21 cellular contexts compared by ENCODE assay signal in the genomic region with DNA sequence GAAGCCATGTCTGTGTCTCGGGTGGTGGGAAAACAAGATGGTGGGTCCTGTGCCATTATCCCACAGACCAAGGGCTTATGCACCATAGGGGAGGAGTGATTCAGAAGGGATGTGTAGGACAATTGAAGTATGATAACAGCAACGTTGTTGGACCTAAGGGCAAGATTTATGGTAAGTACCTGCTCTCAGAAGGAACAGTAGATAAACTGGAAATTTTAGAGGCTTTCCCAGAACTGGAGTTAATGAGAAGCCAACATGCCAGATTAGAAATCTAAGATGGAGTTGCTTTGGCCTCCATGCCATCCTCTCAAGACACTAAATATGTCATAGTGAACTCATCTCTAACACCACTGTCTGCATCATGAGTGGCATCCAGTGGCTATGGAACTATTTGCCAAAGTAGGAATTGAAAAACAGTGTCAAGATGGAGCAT.
DNase-seq lines count a peak whose midpoint lies in the region; ATAC-seq, FAIRE-seq and TF ChIP-seq lines count a peak whose summit lies in the region.
"Had no signal": no experiment of that assay in that cellular context is flagged by ENCODE, and none has a peak within 500 bp of the region (broad histone marks: within the 10 kb centered on the region; RNA-seq: fewer than 3 reads in every experiment).

No MANE protein-coding gene starts in this region.

- H4K91ac ChIP-seq in H1 (replicated peaks; ENCODE audit: insufficient read length, low read length) = no peak overlapping the region

- H3K4ac ChIP-seq in H1 (replicated peaks; ENCODE audit: insufficient read length, low read depth, low read length) = no peak overlapping the region

- RAD21 ChIA-PET in GM12878 (lab: Charles Lee; ENCODE audit: unreplicated experiment) = interaction anchor here (0.8 to 4.2 kb wide), 9 partner anchors 15 to 143 kb away, joined by 3 to 37 read pairs (median 4); partner anchors contain the start of gene MYLIP

- TF ChIP-seq POLR2A in GM12891 (IDR thresholded peaks at IDR 0.05; ENCODE audit: low read depth, low read length) (no peak), GM12878 (IDR thresholded peaks at IDR 0.05; ENCODE audit: low read depth, low read length) (no peak), H1 (IDR thresholded peaks at IDR 0.05; ENCODE audit: control extremely low read depth in 1 of 2, low read depth in 2 of 2, low read length in 2 of 2) (no peak)

- H3K9ac ChIP-seq in GM12878 (ENCODE audit: control insufficient read depth, insufficient read depth, low read length) (no peak overlapping the region), H1 (replicated peaks in 1 of 4; ENCODE audit: extremely low read depth in 1 of 4, low read depth in 3 of 4, low read length in 3 of 4) (no peak overlapping the region)
- H3K9ac ChIP-seq: BLaER1 had no signal

- H3K4me1 Mint-ChIP-seq in stimulated activated memory B cell treated with anti-CD40 and anti-IgM and Interleukin-4, amounts not matched to agents 10 μg/mL and 1 μg/mL and 100 μg/mL, for 72 hours = peaks cover 31% of the 10 kb centered on the region
- H3K4me1 Mint-ChIP-seq in T-helper 2 cell treated with Interferon-gamma antibody and Interleukin-4, amounts not matched to agents 5 μg/mL and 100 μg/mL, for 36 hours (ENCODE audit: low read depth) = no peaks in the 10 kb centered on the region
- H3K4me1 Mint-ChIP-seq: CD4-positive, CD25-positive, alpha-beta regulatory T cell had no signal

- H3K36me3 ChIP-seq in GM12878 (ENCODE audit: control insufficient read depth in 2 of 2, insufficient read depth in 2 of 2, low read length in 1 of 2) = no peaks in the 10 kb centered on the region
- peaks cover 0 to 6% (median 0%) of the 10 kb centered on the region in 4 experiments; a peak in 1 of 8 replicates for H3K36me3 ChIP-seq in H1 (ENCODE audit: control insufficient read depth in 2 of 4, insufficient read depth in 4 of 4, low read length in 3 of 4)
- H3K36me3 ChIP-seq: BLaER1 had no signal

- no peak for TF ChIP-seq EP300 in GM12878 (IDR thresholded peaks at IDR 0.05; ENCODE audit: borderline replicate concordance in 1 of 2, control insufficient read depth in 1 of 2, low read depth in 2 of 2, low read length in 2 of 2)
- TF ChIP-seq EP300 in H1 (IDR thresholded peaks at IDR 0.05; ENCODE audit: borderline replicate concordance in 1 of 2, low read depth in 2 of 2, low read length in 2 of 2) = no peak

- H3K4me2 ChIP-seq in GM12878 (ENCODE audit: control insufficient read depth, insufficient read depth) = peak overlapping the region; percentile 58
- no peak overlapping the region for H3K4me2 ChIP-seq in H1 (ENCODE audit: insufficient read depth in 1 of 2, low read depth in 2 of 2, low read length in 2 of 2)
- H3K4me2 ChIP-seq: BLaER1 had no signal

- no peak overlapping the region for H3K14ac ChIP-seq in H1 (ENCODE audit: insufficient read length)

- H4K8ac ChIP-seq in H1 (ENCODE audit: extremely low read depth, insufficient read depth, low read length) = no peak overlapping the region

- H3K36me3 Mint-ChIP-seq in stimulated activated memory B cell treated with anti-CD40 and anti-IgM and Interleukin-4, amounts not matched to agents 10 μg/mL and 1 μg/mL and 100 μg/mL, for 72 hours = no peaks in the 10 kb centered on the region
- no peaks in the 10 kb centered on the region for H3K36me3 Mint-ChIP-seq in T-helper 2 cell treated with Interferon-gamma antibody and Interleukin-4, amounts not matched to agents 5 μg/mL and 100 μg/mL, for 36 hours (ENCODE audit: low read depth)
- H3K36me3 Mint-ChIP-seq: CD4-positive, CD25-positive, alpha-beta regulatory T cell; CD8-positive, alpha-beta T cell had no signal

- no peak overlapping the region for H2AK5ac ChIP-seq in H1 (ENCODE audit: low read depth, low read length)

- H3K4me1 ChIP-seq in GM12878 (ENCODE audit: control insufficient read depth, insufficient read depth, low read length) (peaks cover 27% of the 10 kb centered on the region), H1 (replicated peaks in 1 of 4; ENCODE audit: control insufficient read depth in 3 of 4, insufficient read depth in 4 of 4, low read length in 3 of 4) (no peaks in the 10 kb centered on the region)
- H3K4me1 ChIP-seq: BLaER1, Caco-2 had no signal

- H3K4me3 ChIP-seq in GM12878 = no peak overlapping the region
- H3K4me3 ChIP-seq in H1 (ENCODE audit: extremely low read depth in 1 of 4, insufficient read depth in 2 of 4, low read depth in 3 of 4, low read length in 4 of 4) = no peak overlapping the region
- H3K4me3 ChIP-seq: BLaER1 had no signal

- CTCF ChIA-PET in GM12878 (lab: Yijun Ruan, JAX) (interaction anchor here (3.3 kb wide), 1 partner anchor 84 kb away, joined by 13 read pairs; the partner anchor contains the start of gene MYLIP), H1 (lab: Charles Lee; ENCODE audit: partially characterized antibody) (no interaction called here)

- peak overlapping the region; percentile 45; the same call in 1 of the 2 replicates for H2AFZ ChIP-seq in GM12878 (ENCODE audit: control insufficient read depth, low read depth, low read length)
- no peak overlapping the region for H2AFZ ChIP-seq in H1 (ENCODE audit: low read length)

- 89% methylated on average over 2 of the region's 2 CpGs for WGBS in GM12878 (ENCODE audit: insufficient coverage, insufficient replicate concordance, low lambda C conversion rate, missing lambda C conversion rate)
- 90% methylated on average over 2 of the region's 2 CpGs; no CpG with 5 or more reads in 1 of the 2 experiments for WGBS in H1 (ENCODE audit: extremely low coverage in 1 of 2, insufficient coverage in 1 of 2, insufficient read length in 1 of 2, insufficient replicate concordance in 2 of 2, low coverage in 1 of 2, low lambda C conversion rate in 2 of 2, missing lambda C conversion rate in 1 of 2), 2 experiments

- no peak overlapping the region for H3K4me3 Mint-ChIP-seq in stimulated activated memory B cell treated with anti-CD40 and anti-IgM and Interleukin-4, amounts not matched to agents 10 μg/mL and 1 μg/mL and 100 μg/mL, for 72 hours
- H3K4me3 Mint-ChIP-seq in T-helper 2 cell treated with Interferon-gamma antibody and Interleukin-4, amounts not matched to agents 5 μg/mL and 100 μg/mL, for 36 hours = no peak overlapping the region
- H3K4me3 Mint-ChIP-seq: CD4-positive, CD25-positive, alpha-beta regulatory T cell; CD8-positive, alpha-beta T cell had no signal

- FAIRE-seq in GM12891 (lab: Jason Lieb, UNC) (peak; percentile 68), GM12878 (lab: Jason Lieb, UNC) (no peak), H1 (lab: Jason Lieb, UNC) (no peak)
- FAIRE-seq: A204.1, G401.6 had no signal

- SMC1A ChIA-PET in GM12878 (lab: Charles Lee; ENCODE audit: uncharacterized antibody, unreplicated experiment) = interaction anchor here (1.1 to 4.5 kb wide), 9 partner anchors 11 to 353 kb away, joined by 3 to 37 read pairs (median 6); no protein-coding TSS in a partner anchor

- no peak overlapping the region for H4K5ac ChIP-seq in H1 (ENCODE audit: insufficient read length, low read depth, low read length)

- in situ Hi-C loops in GM12878 (cut with MboI) = no loop called here

- H3K27ac Mint-ChIP-seq in stimulated activated memory B cell treated with anti-CD40 and anti-IgM and Interleukin-4, amounts not matched to agents 10 μg/mL and 1 μg/mL and 100 μg/mL, for 72 hours = peak overlapping the region; percentile 87
- no peak overlapping the region for H3K27ac Mint-ChIP-seq in T-helper 2 cell treated with Interferon-gamma antibody and Interleukin-4, amounts not matched to agents 5 μg/mL and 100 μg/mL, for 36 hours
- H3K27ac Mint-ChIP-seq: B cell; CD4-positive, CD25-positive, alpha-beta regulatory T cell; CD8-positive, alpha-beta T cell had no signal

- no peak overlapping the region for H2BK15ac ChIP-seq in H1 (ENCODE audit: low read length)

- TF ChIP-seq RAD21 in GM12878 (IDR thresholded peaks at IDR 0.05; ENCODE audit: insufficient read depth, low read depth, low read length) (no peak), H1 (IDR thresholded peaks at IDR 0.05 in 1 of 2, conservative IDR thresholded peaks at IDR 0.05 in 1 of 2; ENCODE audit: low read depth in 2 of 2, low read length in 2 of 2) (no peak)

- H4K20me1 ChIP-seq in GM12878 (ENCODE audit: control insufficient read depth, insufficient read depth) = no peaks in the 10 kb centered on the region
- H4K20me1 ChIP-seq in H1 (replicated peaks in 1 of 2; ENCODE audit: control insufficient read depth in 1 of 2, insufficient read depth in 2 of 2, low read length in 2 of 2) = no peaks in the 10 kb centered on the region
- H4K20me1 ChIP-seq: BLaER1 had no signal

- H3K27ac ChIP-seq in GM12878 (ENCODE audit: control insufficient read depth, insufficient read depth) (peak overlapping the region; percentile 59), H1 (ENCODE audit: low read depth, low read length) (no peak overlapping the region)
- H3K27ac ChIP-seq: 22Rv1, BLaER1, C4-2B had no signal

- no peaks in the 10 kb centered on the region for H3K79me1 ChIP-seq in H1 (ENCODE audit: low read depth, low read length)

- no TSS peak for BruUV-seq in GM12878 (replicated peaks; lab: Mats Ljungman, UMichigan)

- no peak overlapping the region for H3K56ac ChIP-seq in H1 (replicated peaks; ENCODE audit: insufficient read length, low read depth, low read length)

- POLR2A ChIA-PET in GM12878 (lab: Charles Lee) = interaction anchor here (1.1 to 1.6 kb wide), 2 partner anchors 11 to 143 kb away, joined by 3 to 5 read pairs; no protein-coding TSS in a partner anchor
- POLR2A ChIA-PET in H1 (lab: Charles Lee; ENCODE audit: partially characterized antibody) = no interaction called here

- H3K9me3 Mint-ChIP-seq in stimulated activated memory B cell treated with anti-CD40 and anti-IgM and Interleukin-4, amounts not matched to agents 10 μg/mL and 1 μg/mL and 100 μg/mL, for 72 hours = no peaks in the 10 kb centered on the region
- H3K9me3 Mint-ChIP-seq in T-helper 2 cell treated with Interferon-gamma antibody and Interleukin-4, amounts not matched to agents 5 μg/mL and 100 μg/mL, for 36 hours = no peaks in the 10 kb centered on the region
- H3K9me3 Mint-ChIP-seq: CD8-positive, alpha-beta T cell had no signal

- H3K79me2 ChIP-seq in GM12878 (ENCODE audit: control insufficient read depth, insufficient read depth, low read length) = no peaks in the 10 kb centered on the region
- no peaks in the 10 kb centered on the region for H3K79me2 ChIP-seq in H1 (ENCODE audit: control insufficient read depth in 1 of 2, insufficient read depth in 2 of 2, low read length in 2 of 2)

- H2BK5ac ChIP-seq in H1 (ENCODE audit: low read depth, low read length) = no peak overlapping the region

- H3K23me2 ChIP-seq in H1 (ENCODE audit: low read depth, low read length) = no peaks in the 10 kb centered on the region

- H2BK120ac ChIP-seq in H1 (replicated peaks; ENCODE audit: low read depth, low read length) = no peak overlapping the region

- no peak for TF ChIP-seq CTCF in GM12878 (IDR thresholded peaks at IDR 0.05 in 2 of 3, conservative IDR thresholded peaks at IDR 0.05 in 1 of 3; ENCODE audit: control insufficient read depth in 2 of 3, extremely low read depth in 1 of 3, insufficient read depth in 1 of 3, low read depth in 3 of 3, low read length in 3 of 3)
- no peak for TF ChIP-seq CTCF in H1 (IDR thresholded peaks at IDR 0.05; ENCODE audit: control extremely low read depth in 1 of 3, insufficient read depth in 1 of 3, low read depth in 1 of 3, low read length in 3 of 3)

- no peak for DNase-seq in GM12891 (ENCODE audit: insufficient read length, low spot score)
- DNase-seq in GM12878 (ENCODE audit: low read depth, low spot score) = no peak
- DNase-seq in H1 (ENCODE audit: low read depth in 1 of 2, low spot score in 2 of 2) = no peak
- DNase-seq in activated effector memory CD4-positive, alpha-beta T cell treated with Interleukin-2 at 50 U/mL for 16 hours = no peak
- no peak for DNase-seq in NCI-H774 (lab: John Stamatoyannopoulos, UW)
- no peak for DNase-seq in T-helper 2 cell treated with Interferon-gamma antibody and Interleukin-4, amounts not matched to agents 5 μg/mL and 100 μg/mL, for 36 hours (ENCODE audit: low spot score)
- DNase-seq in NCI-H1436 treated with DMSO at 0.1 percent for 48 hours (lab: John Stamatoyannopoulos, UW) = no peak
- DNase-seq: Caco-2; CD4-positive, CD25-positive, alpha-beta regulatory T cell; CD8-positive, alpha-beta T cell; DND-41; GOT3; H7; HCEC 1CT had no signal

- H3K23ac ChIP-seq in H1 (ENCODE audit: insufficient read length) = no peak overlapping the region

- H3K9me3 ChIP-seq in GM12878 (replicated peaks; ENCODE audit: control insufficient read depth, insufficient read depth, low read length) = no peaks in the 10 kb centered on the region; the same call in 2 of the 3 replicates
- peaks cover 12 to 16% of the 10 kb centered on the region in 2 experiments; a peak in 3 of 4 replicates for H3K9me3 ChIP-seq in H1 (ENCODE audit: insufficient read depth in 2 of 2, low read depth in 1 of 2, low read length in 1 of 2)
- H3K9me3 ChIP-seq: Caco-2 had no signal

- ATAC-seq in GM12878 = no peak
- no peak for ATAC-seq in stimulated activated memory B cell treated with anti-CD40 and anti-IgM and Interleukin-4, amounts not matched to agents 10 μg/mL and 1 μg/mL and 100 μg/mL, for 72 hours
- ATAC-seq: CD8-positive, alpha-beta T cell had no signal

- intact Hi-C loops in GM12878 (cut with micrococcal nuclease; ENCODE audit: unreplicated experiment) = loop anchor here (5.0 kb wide), 4 partner anchors 83 to 352 kb away; partner anchors contain the start of gene MYLIP

- H2BK12ac ChIP-seq in H1 (ENCODE audit: low read depth, low read length) = no peak overlapping the region

- H3K27me3 Mint-ChIP-seq in stimulated activated memory B cell treated with anti-CD40 and anti-IgM and Interleukin-4, amounts not matched to agents 10 μg/mL and 1 μg/mL and 100 μg/mL, for 72 hours = no peaks in the 10 kb centered on the region
- no peaks in the 10 kb centered on the region for H3K27me3 Mint-ChIP-seq in T-helper 2 cell treated with Interferon-gamma antibody and Interleukin-4, amounts not matched to agents 5 μg/mL and 100 μg/mL, for 36 hours (ENCODE audit: low read depth)
- H3K27me3 Mint-ChIP-seq: B cell had no signal

- no peak overlapping the region for H3K18ac ChIP-seq in H1 (ENCODE audit: extremely low read depth, low read length)

- H3K27me3 ChIP-seq in GM12878 (replicated peaks in 1 of 2; ENCODE audit: control insufficient read depth in 2 of 2, insufficient read depth in 2 of 2, low read length in 1 of 2) (no peaks in the 10 kb centered on the region), H1 (replicated peaks in 1 of 4; ENCODE audit: control insufficient read depth in 3 of 4, extremely low read depth in 1 of 4, insufficient read depth in 3 of 4, low read length in 3 of 4) (no peaks in the 10 kb centered on the region)
- H3K27me3 ChIP-seq: BLaER1 had no signal

- H2BK20ac ChIP-seq in H1 (ENCODE audit: low read length) = 0 out of 2 replicates have a peak overlapping the region, but pooled peaks have one; percentile 72
